ENCODE assay signal across 8 cellular contexts in the genomic region with DNA sequence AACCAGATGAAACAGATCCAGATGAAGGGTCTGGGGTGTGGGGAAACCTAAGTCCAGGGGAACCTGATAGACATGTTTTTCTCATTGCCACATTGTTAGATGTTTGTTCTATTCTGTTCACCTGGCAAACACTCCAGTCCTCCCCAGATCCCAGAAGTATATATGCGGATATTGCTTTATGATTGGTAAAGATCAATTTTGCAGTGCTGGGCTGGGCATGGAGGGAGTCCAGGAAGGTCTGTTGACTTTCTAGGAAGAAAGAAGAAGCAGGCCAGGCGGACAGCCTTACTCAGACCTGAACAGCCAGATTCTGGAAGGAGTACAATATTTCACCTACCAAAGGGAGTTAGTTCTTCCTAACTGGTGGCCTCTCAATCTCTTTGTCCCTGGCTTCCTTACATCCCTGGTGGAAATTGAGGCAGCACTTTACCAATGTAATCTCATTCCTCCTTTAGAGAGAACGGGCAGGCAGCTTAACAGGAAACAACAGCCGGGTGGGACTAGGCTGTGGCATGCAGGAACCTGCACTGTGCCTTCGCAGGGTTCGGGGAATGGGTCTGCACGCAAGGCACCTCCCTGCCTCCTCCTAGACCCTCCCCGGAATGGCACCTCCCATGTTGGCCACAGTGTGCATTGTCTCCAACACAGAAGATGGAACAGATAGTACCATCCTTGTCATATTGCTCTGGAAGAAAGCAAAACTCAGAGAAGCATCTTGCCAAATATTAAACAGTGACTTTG. TPM values are rescaled to one million over a fixed set of nuclear protein-coding genes. Genes with fewer than 3 reads are reported as not detected.
A peak's percentile ranks its signal among the peaks of the same experiment; 100 is the strongest.
DNase-seq lines count a peak whose midpoint lies in the region; ATAC-seq, FAIRE-seq and TF ChIP-seq lines count a peak whose summit lies in the region.

No MANE protein-coding gene starts in this region.

- DNase-seq in activated T-cell treated with anti-CD3 and anti-CD28 coated beads, Interleukin-2, amount 50 U/mL, for 4 hours, result peak; percentile 45
- DNase-seq in keratinocyte (ENCODE audit: low read depth, low spot score) (no peak), SKM-1 (lab: John Stamatoyannopoulos, UW; ENCODE audit: unreplicated experiment) (no peak), LoVo (ENCODE audit: low spot score) (no peak), neural progenitor cell (ENCODE audit: low spot score) (no peak), NCI-H1694 (lab: John Stamatoyannopoulos, UW) (no peak)
- DNase-seq in stimulated activated naive CD8-positive, alpha-beta T cell treated with anti-CD3 and anti-CD28 coated beads, Interleukin-15, amount 100 ng/mL, for 72 hours, result peak; percentile 31 to 52

- H3K79me2 ChIP-seq in keratinocyte (ENCODE audit: control insufficient read depth, insufficient read depth, low read length), result no peaks in the 10 kb centered on the region
- H3K79me2 ChIP-seq in neural progenitor cell (ENCODE audit: low read depth), result no peaks in the 10 kb centered on the region

- H3K27ac ChIP-seq in keratinocyte (ENCODE audit: control insufficient read depth, insufficient read depth, low read length), result no peak overlapping the region
- H3K27ac ChIP-seq in neural progenitor cell, result no peak overlapping the region

- no peaks in the 10 kb centered on the region for H3K27me3 Mint-ChIP-seq in activated T-cell treated with anti-CD3 and anti-CD28 coated beads, Interleukin-2, amount 50 U/mL, for 4 hours (ENCODE audit: low read depth)
- no peaks in the 10 kb centered on the region for H3K27me3 Mint-ChIP-seq in stimulated activated naive CD8-positive, alpha-beta T cell treated with anti-CD3 and anti-CD28 coated beads, Interleukin-15, amount 100 ng/mL, for 72 hours
- peaks cover 3% of the 10 kb centered on the region for H3K27me3 Mint-ChIP-seq in neural progenitor cell (ENCODE audit: insufficient read depth, low read depth)

- no peak for FAIRE-seq in keratinocyte (lab: Jason Lieb, UNC)

- H3K9me3 Mint-ChIP-seq in activated T-cell treated with anti-CD3 and anti-CD28 coated beads, Interleukin-2, amount 50 U/mL, for 4 hours, result peaks cover 20% of the 10 kb centered on the region
- H3K9me3 Mint-ChIP-seq in stimulated activated naive CD8-positive, alpha-beta T cell treated with anti-CD3 and anti-CD28 coated beads, Interleukin-15, amount 100 ng/mL, for 72 hours, result peaks cover 18 to 25% of the 10 kb centered on the region in 2 donors
- peaks cover 11% of the 10 kb centered on the region for H3K9me3 Mint-ChIP-seq in neural progenitor cell

- H2AFZ ChIP-seq in keratinocyte (ENCODE audit: control insufficient read depth, low read length) (no peak overlapping the region), neural progenitor cell (replicated peaks) (no peak overlapping the region)

- H3F3A ChIP-seq in neural progenitor cell (ENCODE audit: low read depth), result no peaks in the 10 kb centered on the region

- H3K36me3 ChIP-seq in keratinocyte (ENCODE audit: control insufficient read depth in 2 of 2, extremely low read depth in 1 of 2, insufficient read depth in 2 of 2, low read length in 2 of 2) (no peaks in the 10 kb centered on the region), neural progenitor cell (no peaks in the 10 kb centered on the region)

- dilution Hi-C loops in keratinocyte (cut with MboI; ENCODE audit: extremely low pct_ligation_motif_present, low sequenced_read_pairs), result no loop called here

- no peaks in the 10 kb centered on the region for H3K9me1 ChIP-seq in keratinocyte (ENCODE audit: control insufficient read depth, extremely low read depth, insufficient read depth, low read length)

- H3K9me3 ChIP-seq in keratinocyte (ENCODE audit: control insufficient read depth, low read depth, low read length) (no peaks in the 10 kb centered on the region), neural progenitor cell (ENCODE audit: low read depth) (no peaks in the 10 kb centered on the region)

- H3K4me1 Mint-ChIP-seq in activated T-cell treated with anti-CD3 and anti-CD28 coated beads, Interleukin-2, amount 50 U/mL, for 4 hours (ENCODE audit: low read depth), result peaks cover 83% of the 10 kb centered on the region
- peaks cover 63% of the 10 kb centered on the region for H3K4me1 Mint-ChIP-seq in stimulated activated naive CD8-positive, alpha-beta T cell treated with anti-CD3 and anti-CD28 coated beads, Interleukin-15, amount 100 ng/mL, for 72 hours
- H3K4me1 Mint-ChIP-seq in neural progenitor cell, result no peaks in the 10 kb centered on the region

- H3K4me2 ChIP-seq in keratinocyte (ENCODE audit: control insufficient read depth, extremely low read depth, insufficient read depth, low read depth, low read length), result peak overlapping the region; percentile 13
- no peak overlapping the region for H3K4me2 ChIP-seq in neural progenitor cell

- H4K20me1 ChIP-seq in keratinocyte (ENCODE audit: control insufficient read depth, extremely low read depth, insufficient read depth, low read length) (no peaks in the 10 kb centered on the region), neural progenitor cell (ENCODE audit: low read depth) (no peaks in the 10 kb centered on the region)

- no peak overlapping the region for H3K9ac ChIP-seq in keratinocyte (ENCODE audit: control insufficient read depth, extremely low read depth, insufficient read depth, low read length)
- no peak overlapping the region for H3K9ac ChIP-seq in neural progenitor cell

- TF ChIP-seq CTCF in keratinocyte (optimal IDR thresholded peaks at IDR 0.05 in 1 of 3, IDR thresholded peaks at IDR 0.05 in 1 of 3, conservative IDR thresholded peaks at IDR 0.05 in 1 of 3; ENCODE audit: extremely low read depth in 1 of 3, insufficient read depth in 2 of 3, low read length in 3 of 3), result no peak
- no peak for TF ChIP-seq CTCF in neural progenitor cell (IDR thresholded peaks at IDR 0.05)

- peaks cover 42% of the 10 kb centered on the region for H3K36me3 Mint-ChIP-seq in activated T-cell treated with anti-CD3 and anti-CD28 coated beads, Interleukin-2, amount 50 U/mL, for 4 hours (ENCODE audit: insufficient read depth)
- H3K36me3 Mint-ChIP-seq in neural progenitor cell, result no peaks in the 10 kb centered on the region

- peak overlapping the region; percentile 49 to 98 for H3K27ac Mint-ChIP-seq in stimulated activated naive CD8-positive, alpha-beta T cell treated with anti-CD3 and anti-CD28 coated beads, Interleukin-15, amount 100 ng/mL, for 72 hours
- no peak overlapping the region for H3K27ac Mint-ChIP-seq in neural progenitor cell

- H3K27me3 ChIP-seq in keratinocyte (ENCODE audit: control insufficient read depth, extremely low read depth, insufficient read depth, low read length) (no peaks in the 10 kb centered on the region), neural progenitor cell (no peaks in the 10 kb centered on the region)

- H3K4me1 ChIP-seq in keratinocyte (ENCODE audit: control insufficient read depth, extremely low read depth, insufficient read depth, low read length) (peaks cover 8% of the 10 kb centered on the region), neural progenitor cell (no peaks in the 10 kb centered on the region)

- peak; percentile 40 for ATAC-seq in HG02678 (IDR thresholded peaks at IDR 0.05; ENCODE audit: unreplicated experiment)
- ATAC-seq in activated T-cell treated with anti-CD3 and anti-CD28 coated beads, Interleukin-2, amount 50 U/mL, for 4 hours, result peak; percentile 80 to 85
- ATAC-seq in stimulated activated naive CD8-positive, alpha-beta T cell treated with anti-CD3 and anti-CD28 coated beads, Interleukin-15, amount 100 ng/mL, for 72 hours, result peak; percentile 90

- H3K4me3 Mint-ChIP-seq in activated T-cell treated with anti-CD3 and anti-CD28 coated beads, Interleukin-2, amount 50 U/mL, for 4 hours, result peak overlapping the region; percentile 93
- peak overlapping the region; percentile 79 to 97 for H3K4me3 Mint-ChIP-seq in stimulated activated naive CD8-positive, alpha-beta T cell treated with anti-CD3 and anti-CD28 coated beads, Interleukin-15, amount 100 ng/mL, for 72 hours
- no peak overlapping the region for H3K4me3 Mint-ChIP-seq in neural progenitor cell

- no peak overlapping the region for H3K4me3 ChIP-seq in keratinocyte (ENCODE audit: control insufficient read depth in 2 of 3, extremely low read depth in 1 of 3, insufficient read depth in 2 of 3, low read depth in 1 of 3, low read length in 3 of 3)
- H3K4me3 ChIP-seq in neural progenitor cell, result no peak overlapping the region

RNA-seq across cellular contexts. Expression of a gene that starts 0.9 kb away (rescaled TPM):
- 10 to 100 TPM; 14.8 to 20.0 (median 18.1) TPM for total RNA-seq in activated T-cell treated with anti-CD3 and anti-CD28 coated beads, Interleukin-2, amount 50 U/mL, for 4 hours
- 0.09 to 0.16 TPM (median 0.12 TPM) in 3 replicates for polyA plus RNA-seq in keratinocyte
- polyA plus RNA-seq in keratinocyte (2011; ENCODE audit: low read depth), result not detected
- 0.03 and 0.10 TPM in 2 replicates for polyA plus RNA-seq in keratinocyte (2011; cell fraction: cytosol; rRNA removed)
- polyA plus RNA-seq in keratinocyte (2011; cell fraction: nucleus; rRNA removed), result 0.07 and 0.11 TPM in 2 replicates
- 0.15 TPM in 1 of 2 replicates, not detected in the other for polyA plus RNA-seq in keratinocyte (2012; ENCODE audit: low replicate concordance)
- polyA minus RNA-seq in keratinocyte, result 0.20 TPM in 1 of 3 replicates, not detected in the others
- not detected for polyA minus RNA-seq in keratinocyte (2011; cell fraction: cytosol; rRNA and poly(A)+ RNA removed)
- not detected in 2 replicates for polyA minus RNA-seq in keratinocyte (2011; cell fraction: nucleus; rRNA and poly(A)+ RNA removed)
- not detected in 2 replicates for total RNA-seq in neural progenitor cell (ENCODE audit: low replicate concordance)

RNA-seq across cellular contexts. Expression of a gene that starts 54.3 kb away (rescaled TPM):
- total RNA-seq in activated T-cell treated with anti-CD3 and anti-CD28 coated beads, Interleukin-2, amount 50 U/mL, for 4 hours, result 10 to 100 TPM; 19.7 to 22.7 (median 19.8) TPM
- polyA plus RNA-seq in keratinocyte, result 1.7 to 3.2 TPM (median 2.5 TPM) in 3 replicates
- polyA plus RNA-seq in keratinocyte (2011; ENCODE audit: low read depth), result not detected
- polyA plus RNA-seq in keratinocyte (2011; cell fraction: cytosol; rRNA removed), result 1.1 and 1.8 TPM in 2 replicates
- 1.6 and 2.0 TPM in 2 replicates for polyA plus RNA-seq in keratinocyte (2011; cell fraction: nucleus; rRNA removed)
- polyA plus RNA-seq in keratinocyte (2012; ENCODE audit: low replicate concordance), result 0.48 and 1.7 TPM in 2 replicates
- 0.49 to 2.0 TPM (median 0.56 TPM) in 3 replicates for polyA minus RNA-seq in keratinocyte
- not detected for polyA minus RNA-seq in keratinocyte (2011; cell fraction: cytosol; rRNA and poly(A)+ RNA removed)
- 0.32 TPM in 1 of 2 replicates, not detected in the other for polyA minus RNA-seq in keratinocyte (2011; cell fraction: nucleus; rRNA and poly(A)+ RNA removed)
- not detected in 2 replicates for total RNA-seq in neural progenitor cell (ENCODE audit: low replicate concordance)

Comparison
In these comparisons a context has a peak if more than half of its experiments do, and no peak if none do; other contexts are left out.
1. ATAC-seq: peak in every context shown above with its lines; median percentile 90 in stimulated activated naive CD8-positive, alpha-beta T cell treated with anti-CD3 and anti-CD28 coated beads, Interleukin-15, amount 100 ng/mL, for 72 hours; 82 in activated T-cell treated with anti-CD3 and anti-CD28 coated beads, Interleukin-2, amount 50 U/mL, for 4 hours; 40 in HG02678.
2. DNase-seq: peak in activated T-cell treated with anti-CD3 and anti-CD28 coated beads, Interleukin-2, amount 50 U/mL, for 4 hours (single experiment) and stimulated activated naive CD8-positive, alpha-beta T cell treated with anti-CD3 and anti-CD28 coated beads, Interleukin-15, amount 100 ng/mL, for 72 hours (2 of 2); none in keratinocyte (single experiment), SKM-1 (single experiment), LoVo (single experiment), neural progenitor cell (single experiment) and NCI-H1694 (single experiment).
3. RNA of a gene that starts 0.9 kb away (total RNA-seq): 14.8 to 20.0 TPM in activated T-cell treated with anti-CD3 and anti-CD28 coated beads, Interleukin-2, amount 50 U/mL, for 4 hours; not detected in neural progenitor cell; every median in the first group is over 10 times any median in the second.
4. RNA of a gene that starts 54.3 kb away (total RNA-seq): 19.7 to 22.7 TPM in activated T-cell treated with anti-CD3 and anti-CD28 coated beads, Interleukin-2, amount 50 U/mL, for 4 hours; not detected in neural progenitor cell; every median in the first group is over 10 times any median in the second.